In genomic region chr7:1144269-1144771, GRCh38 we compare ENCODE assay signal across 8 cellular contexts. TPM values are rescaled to one million over a fixed set of nuclear protein-coding genes. Genes with fewer than 3 reads are reported as not detected.
DNase-seq lines count a peak whose midpoint lies in the region; ATAC-seq and TF ChIP-seq lines count a peak whose summit lies in the region.

No MANE protein-coding gene starts in this region.

- H4K8ac ChIP-seq in trophoblast cell (ENCODE audit: low read depth, low read length), result no peak overlapping the region

- no peaks in the 10 kb centered on the region for H3K9me3 ChIP-seq in heart right ventricle
- no peaks in the 10 kb centered on the region for H3K9me3 ChIP-seq in upper lobe of right lung
- no peaks in the 10 kb centered on the region for H3K9me3 ChIP-seq in trophoblast cell (ENCODE audit: insufficient read depth, low read depth, low read length)

- H2BK5ac ChIP-seq in trophoblast cell (ENCODE audit: low read depth, low read length, poor library complexity), result no peak overlapping the region

- H2AFZ ChIP-seq in trophoblast cell (ENCODE audit: insufficient read depth, low read length, poor library complexity), result no peak overlapping the region

- peak in 7 of 9 donors; percentile 32 to 64 (median 52) for TF ChIP-seq CTCF in heart right ventricle (IDR thresholded peaks at IDR 0.05)
- TF ChIP-seq CTCF in upper lobe of right lung (IDR thresholded peaks at IDR 0.05), result peak; percentile 30

- H4K12ac ChIP-seq in trophoblast cell (ENCODE audit: low read depth, low read length), result no peak overlapping the region

- no peak overlapping the region for H2AK5ac ChIP-seq in trophoblast cell (ENCODE audit: low read length)

- H3K9ac ChIP-seq in trophoblast cell (ENCODE audit: low read length), result no peak overlapping the region

- H3K4me1 ChIP-seq in heart right ventricle, result peaks cover 0 to 11% (median 0%) of the 10 kb centered on the region in 9 donors
- no peaks in the 10 kb centered on the region for H3K4me1 ChIP-seq in upper lobe of right lung
- no peaks in the 10 kb centered on the region for H3K4me1 ChIP-seq in trophoblast cell (ENCODE audit: control insufficient read depth in 1 of 2, insufficient read depth in 2 of 2, low read length in 2 of 2)

- no peak overlapping the region for H2BK12ac ChIP-seq in trophoblast cell (ENCODE audit: low read length)

- no peaks in the 10 kb centered on the region for H3K79me2 ChIP-seq in trophoblast cell (ENCODE audit: control insufficient read depth, insufficient read depth, low read length, poor library complexity)

- DNase-seq in NCI-H82 (lab: John Stamatoyannopoulos, UW) (peak; percentile 38), NCI-H82 treated with DMSO at 0.1 percent for 48 hours (lab: John Stamatoyannopoulos, UW; ENCODE audit: unreplicated experiment) (no peak), heart right ventricle (peak; percentile 44 to 50), upper lobe of right lung (no peak), trophoblast cell (no peak), NCI-H345 (lab: John Stamatoyannopoulos, UW) (no peak), mucosa of gallbladder (ENCODE audit: low spot score) (no peak)

- H3K36me3 ChIP-seq in heart right ventricle (peaks cover 0 to 6% (median 0%) of the 10 kb centered on the region in 9 donors), upper lobe of right lung (no peaks in the 10 kb centered on the region), trophoblast cell (ENCODE audit: control insufficient read depth in 1 of 2, insufficient read depth in 2 of 2, low read length in 2 of 2) (peaks cover 0 to 3% of the 10 kb centered on the region in 2 experiments)

- H3K79me1 ChIP-seq in trophoblast cell (ENCODE audit: low read length), result no peaks in the 10 kb centered on the region

- peak; percentile 98 for ATAC-seq in SK-N-SH treated with all-trans-retinoic acid at 6 μM for 48 hours
- ATAC-seq in heart right ventricle, result peak; percentile 82 to 97 (median 92)
- peak; percentile 74 for ATAC-seq in upper lobe of right lung

- intact Hi-C loops in heart right ventricle (cut with DNase I), result loop anchor here in 9 of 10 donors (2.0 to 10.0 kb wide), 3 partner anchors 57 to 150 kb away; partner anchors contain the start of gene GPER1 (in 5 of the 9)
- intact Hi-C loops in upper lobe of right lung (cut with DNase I), result no loop called here

- no peak overlapping the region for H3K14ac ChIP-seq in trophoblast cell (ENCODE audit: low read length)

- no peak overlapping the region for H3K18ac ChIP-seq in trophoblast cell (ENCODE audit: low read length)

- peak overlapping the region in 2 of 10 donors; percentile 26 to 42 for H3K27ac ChIP-seq in heart right ventricle
- H3K27ac ChIP-seq in upper lobe of right lung, result no peak overlapping the region
- no peak overlapping the region for H3K27ac ChIP-seq in trophoblast cell (ENCODE audit: low read depth, low read length)

- no peak overlapping the region for H3K23ac ChIP-seq in trophoblast cell (ENCODE audit: low read length)

- H2BK120ac ChIP-seq in trophoblast cell (ENCODE audit: insufficient read depth, low read length, poor library complexity), result no peak overlapping the region

- no peak overlapping the region for H4K91ac ChIP-seq in trophoblast cell (ENCODE audit: low read depth, low read length)

- no peaks in the 10 kb centered on the region for H3K27me3 ChIP-seq in heart right ventricle
- no peaks in the 10 kb centered on the region for H3K27me3 ChIP-seq in upper lobe of right lung
- H3K27me3 ChIP-seq in trophoblast cell (ENCODE audit: insufficient read depth, low read length), result no peaks in the 10 kb centered on the region

- H3K4me3 ChIP-seq in heart right ventricle (no peak overlapping the region), upper lobe of right lung (no peak overlapping the region), trophoblast cell (ENCODE audit: low read depth, low read length) (no peak overlapping the region)

- H3K4ac ChIP-seq in trophoblast cell (ENCODE audit: low read depth, low read length), result no peak overlapping the region

- 38 to 48% methylated on average over 23 of the region's 23 CpGs for WGBS in heart right ventricle, 2 donors
- no CpG with 5 or more reads among the region's 23 CpGs for WGBS in trophoblast cell (ENCODE audit: extremely low coverage, insufficient coverage, insufficient read length)

- H3K4me2 ChIP-seq in trophoblast cell (ENCODE audit: low read length), result no peak overlapping the region

TF ChIP-seq in SK-N-SH treated with all-trans-retinoic acid at 6 μM for 48 hours, 23 proteins besides CTCF, POLR2A, EP300 and RAD21:
- no peak for TF ChIP-seq ZNF8 (CRISPR knock-in tag; IDR thresholded peaks at IDR 0.05)
- 0 out of 2 replicates have a peak, but pooled peaks have one; percentile 20 for TF ChIP-seq TSHZ2 (CRISPR knock-in tag; IDR thresholded peaks at IDR 0.05)
- no peak for TF ChIP-seq CSDC2 (CRISPR knock-in tag; IDR thresholded peaks at IDR 0.05)
- peak; percentile 35; the same call in 1 of the 2 replicates for TF ChIP-seq TCF4 (CRISPR knock-in tag; IDR thresholded peaks at IDR 0.05; ENCODE audit: borderline replicate concordance)
TF ChIP-seq in SK-N-SH treated with all-trans-retinoic acid at 6 μM for 48 hours: peak in this region for 2.

RNA-seq across cellular contexts. Expression of gene ZFAND2A, which starts 15.7 kb away (rescaled TPM):
- 10 to 100 TPM in 4 of 10 donors, 1 to 10 TPM in 6; 4.4 to 11.2 (median 7.7) TPM for total RNA-seq in heart right ventricle
- 10 to 100 TPM; 26.9 to 32.6 TPM for polyA plus RNA-seq in heart right ventricle
- total RNA-seq in upper lobe of right lung, result 19.9 TPM
- 24.2 and 26.7 TPM in 2 replicates for polyA plus RNA-seq in trophoblast cell (2013)
- total RNA-seq in mucosa of gallbladder, result 19.2 TPM

RNA-seq across cellular contexts. Expression of gene GPER1, which starts 56.4 kb away (rescaled TPM):
- total RNA-seq in heart right ventricle (1 to 10 TPM; 1.1 to 4.7 (median 1.7) TPM), upper lobe of right lung (11.1 TPM), mucosa of gallbladder (4.7 TPM)
- polyA plus RNA-seq in heart right ventricle, result 1 to 10 TPM; 3.0 to 4.5 TPM
- polyA plus RNA-seq in trophoblast cell (2013), result 5.2 and 5.3 TPM in 2 replicates

Comparison
In these comparisons a context has a peak if more than half of its experiments do, and no peak if none do; other contexts are left out.
1. DNase-seq: peak in NCI-H82 (single experiment) and heart right ventricle (2 of 2); none in NCI-H82 treated with DMSO at 0.1 percent for 48 hours (single experiment), upper lobe of right lung (single experiment), trophoblast cell (0 of 2), NCI-H345 (single experiment) and mucosa of gallbladder (single experiment).
2. Peak in every context shown above with its lines, with median percentiles within 50 percentile points of each other: ATAC-seq.